ENCODE assay signal across 1 cellular context in genomic region chr2:68385907-68386287, GRCh38.
TF ChIP-seq lines count a peak whose summit lies in the region.

No MANE protein-coding gene starts in this region.

TF ChIP-seq in HepG2, 621 proteins besides CTCF, POLR2A, EP300 and RAD21:
- no peak for TF ChIP-seq MXD1 (CRISPR knock-in tag; IDR thresholded peaks at IDR 0.05)
- TF ChIP-seq HDAC6 (IDR thresholded peaks at IDR 0.05; ENCODE audit: low read depth, low read length): no peak
- no peak for TF ChIP-seq ATF4 (CRISPR knock-in tag; IDR thresholded peaks at IDR 0.05)
- TF ChIP-seq NFE2L1 (CRISPR knock-in tag; IDR thresholded peaks at IDR 0.05; ENCODE audit: borderline replicate concordance): no peak
- no peak for TF ChIP-seq IRX3 (CRISPR knock-in tag; IDR thresholded peaks at IDR 0.05; ENCODE audit: borderline replicate concordance, low read depth)
- TF ChIP-seq DNMT3B (CRISPR knock-in tag; conservative IDR thresholded peaks at IDR 0.05): no peak
- TF ChIP-seq ZNF124 (CRISPR knock-in tag; IDR thresholded peaks at IDR 0.05): no peak
- TF ChIP-seq ZNF569 (CRISPR knock-in tag; IDR thresholded peaks at IDR 0.05; ENCODE audit: borderline replicate concordance): no peak
- TF ChIP-seq PPARG (CRISPR knock-in tag; conservative IDR thresholded peaks at IDR 0.05): no peak
- no peak for TF ChIP-seq ZNF367 (CRISPR knock-in tag; IDR thresholded peaks at IDR 0.05; ENCODE audit: borderline replicate concordance)
